1 cellular context compared by ENCODE assay signal in genomic region chr19:44914436-44915206, GRCh38.
TF ChIP-seq lines count a peak whose summit lies in the region.

Gene APOC1 (plus strand): TSS chr19:44914608. CDS start chr19:44914892, 284 bp downstream.

TF ChIP-seq in HepG2, 621 proteins besides CTCF, POLR2A, EP300 and RAD21 (continued from another document and continues in another):
- TF ChIP-seq RERE (CRISPR knock-in tag; IDR thresholded peaks at IDR 0.05; ENCODE audit: low read depth) = 0 out of 2 replicates have a peak, but pooled peaks have one; percentile 5
- TF ChIP-seq ATF1 (CRISPR knock-in tag; IDR thresholded peaks at IDR 0.05) = peak; percentile 94
- TF ChIP-seq ZNF274 (CRISPR knock-in tag; IDR thresholded peaks at IDR 0.05) = peak; percentile 28; the same call in 1 of the 2 replicates
- 0 out of 2 replicates have a peak, but pooled peaks have one; percentile 36 for TF ChIP-seq E2F1 (CRISPR knock-in tag; IDR thresholded peaks at IDR 0.05)
- peak; percentile 78 for TF ChIP-seq ZNF280D (CRISPR knock-in tag; IDR thresholded peaks at IDR 0.05)
- TF ChIP-seq ZFP91 (CRISPR knock-in tag; IDR thresholded peaks at IDR 0.05; ENCODE audit: borderline replicate concordance) = peak; percentile 44; the same call in 1 of the 2 replicates
- TF ChIP-seq MIER3 (CRISPR knock-in tag; IDR thresholded peaks at IDR 0.05; ENCODE audit: borderline replicate concordance) = peak; percentile 29; the same call in 1 of the 2 replicates
- 0 out of 2 replicates have a peak, but pooled peaks have one; percentile 5 for TF ChIP-seq HIVEP1 (CRISPR knock-in tag; IDR thresholded peaks at IDR 0.05)
- TF ChIP-seq ZC3H13 (CRISPR knock-in tag; IDR thresholded peaks at IDR 0.05) = peak; percentile 85
- 0 out of 2 replicates have a peak, but pooled peaks have one; percentile 3 for TF ChIP-seq ZNF501 (CRISPR knock-in tag; IDR thresholded peaks at IDR 0.05)
- TF ChIP-seq BORCS8-MEF2B (CRISPR knock-in tag; IDR thresholded peaks at IDR 0.05) = peak; percentile 16; the same call in 1 of the 2 replicates
- TF ChIP-seq DRAP1 (CRISPR knock-in tag; IDR thresholded peaks at IDR 0.05) = peak; percentile 89
- peak; percentile 86 for TF ChIP-seq ZBTB7A (CRISPR knock-in tag; IDR thresholded peaks at IDR 0.05)
- TF ChIP-seq CREM (IDR thresholded peaks at IDR 0.05) = peak; percentile 94
- peak; percentile 59; the same call in 1 of the 2 replicates for TF ChIP-seq CREM (CRISPR knock-in tag; IDR thresholded peaks at IDR 0.05)
- TF ChIP-seq ZNF710 (CRISPR knock-in tag; IDR thresholded peaks at IDR 0.05; ENCODE audit: borderline replicate concordance) = 0 out of 2 replicates have a peak, but pooled peaks have one; percentile 48
- TF ChIP-seq ZNF350 (CRISPR knock-in tag; IDR thresholded peaks at IDR 0.05; ENCODE audit: borderline replicate concordance, low read depth) = peak; percentile 48; the same call in 1 of the 2 replicates
- peak; percentile 53 for TF ChIP-seq AGO2 (optimal IDR thresholded peaks at IDR 0.05; ENCODE audit: low read depth, low read length)
- 0 out of 2 replicates have a peak, but pooled peaks have one; percentile 42 for TF ChIP-seq ZNF281 (CRISPR knock-in tag; IDR thresholded peaks at IDR 0.05; ENCODE audit: borderline replicate concordance)
- TF ChIP-seq MTERF4 (CRISPR knock-in tag; IDR thresholded peaks at IDR 0.05) = peak; percentile 90; the same call in 1 of the 2 replicates
- peak; percentile 51 for TF ChIP-seq MYC (CRISPR knock-in tag; IDR thresholded peaks at IDR 0.05; ENCODE audit: borderline replicate concordance)
- TF ChIP-seq NKX3-1 (CRISPR knock-in tag; IDR thresholded peaks at IDR 0.05) = 0 out of 2 replicates have a peak, but pooled peaks have one; percentile 6
- peak; percentile 98 for TF ChIP-seq RFX5 (IDR thresholded peaks at IDR 0.05; ENCODE audit: low read depth, low read length)
- TF ChIP-seq CEBPB (IDR thresholded peaks at IDR 0.05; ENCODE audit: borderline replicate concordance, low read depth, low read length) = peak; percentile 73; the same call in 1 of the 2 replicates
- TF ChIP-seq ZNF724P (CRISPR knock-in tag; IDR thresholded peaks at IDR 0.05; ENCODE audit: borderline replicate concordance) = peak; percentile 27; the same call in 1 of the 2 replicates
- TF ChIP-seq NFAT5 (CRISPR knock-in tag; IDR thresholded peaks at IDR 0.05) = 0 out of 2 replicates have a peak, but pooled peaks have one; percentile 15
- TF ChIP-seq RXRA (CRISPR knock-in tag; IDR thresholded peaks at IDR 0.05) = peak; percentile 70; the same call in 1 of the 2 replicates
- peak; percentile 61 for TF ChIP-seq TAF1 (CRISPR knock-in tag; IDR thresholded peaks at IDR 0.05)
- 0 out of 2 replicates have a peak, but pooled peaks have one; percentile 32 for TF ChIP-seq TBX2 (CRISPR knock-in tag; IDR thresholded peaks at IDR 0.05; ENCODE audit: borderline replicate concordance)
